ENCODE assay signal across 11 cellular contexts in the genomic region with DNA sequence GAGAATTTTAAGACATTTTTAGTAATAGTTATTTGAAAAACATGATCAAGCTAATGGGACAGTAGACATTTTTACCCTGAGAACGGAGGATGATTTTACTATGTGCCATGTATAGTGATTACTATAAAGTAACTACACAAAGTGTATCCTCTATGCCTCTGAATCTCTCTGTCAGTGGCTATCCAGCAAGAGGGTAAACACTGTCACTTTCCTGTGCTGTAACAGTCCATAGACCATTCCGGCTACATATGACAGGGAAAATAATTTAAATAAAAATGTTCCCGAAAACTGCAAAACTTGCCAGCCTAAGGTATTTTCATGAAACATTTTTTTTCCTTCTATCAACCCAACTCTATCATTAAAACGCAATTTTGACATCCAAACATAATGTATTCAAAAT.
"Had no signal": no experiment of that assay in that cellular context is flagged by ENCODE, and none has a peak within 500 bp of the region (broad histone marks: within the 10 kb centered on the region; RNA-seq: fewer than 3 reads in every experiment).

No MANE protein-coding gene starts in this region.

- H3K9me3 ChIP-seq: HAP-1 had no signal

- ATAC-seq: GM23338, HCT116 had no signal

- H2AFZ ChIP-seq: GM23338 had no signal

- H3K27ac ChIP-seq: GM23248 had no signal

- H3K4me3 ChIP-seq: GM23248, GM23338, HAP-1 had no signal

- H3K36me3 ChIP-seq: HAP-1 had no signal

- H3K9ac ChIP-seq: GM23248 had no signal

- FAIRE-seq: H1, H54 had no signal

- DNase-seq: GM23248, GOT3, H7, H9, HCEC 1CT, HFFc6 had no signal

- H3K4me2 ChIP-seq: GM23338 had no signal
